Comparison of ENCODE assay signal across 24 cellular contexts in genomic region chr2:238407566-238407965, GRCh38.
"Had no signal": no experiment of that assay in that cellular context is flagged by ENCODE, and none has a peak within 500 bp of the region (broad histone marks: within the 10 kb centered on the region; RNA-seq: fewer than 3 reads in every experiment).

No MANE protein-coding gene starts in this region.

- DNase-seq: activated CD4-positive, alpha-beta memory T cell treated with anti-CD3 and anti-CD28 coated beads for 36 hours; activated CD4-positive, alpha-beta T cell treated with anti-CD3 and anti-CD28 coated beads, Interleukin-2, amount 10 ng/mL, durations not matched to agents 7 days and 5 days; activated CD4-positive, CD25-positive, alpha-beta regulatory T cell; activated CD8-positive, alpha-beta memory T cell treated with anti-CD3 and anti-CD28 coated beads for 24 hours; activated effector memory CD4-positive, alpha-beta T cell treated with anti-CD3 and anti-CD28 coated beads, Interleukin-2, amount 50 U/mL, for 16 hours; activated naive CD4-positive, alpha-beta T cell treated with anti-CD3 and anti-CD28 coated beads for 36 hours; activated T-cell treated with anti-CD3 and anti-CD28 coated beads, Interleukin-2, amount 50 U/mL, for 4 hours; amygdala; MG63; MV-4-11; NCI-H1092 treated with DMSO at 0.1 percent for 48 hours; NCI-H1417 treated with DMSO at 0.1 percent for 48 hours; NCI-H1694 treated with DMSO at 0.1 percent for 48 hours; NCI-H2029 treated with DMSO at 0.1 percent for 48 hours; NCI-H345; NCI-H524; T-cell; T-helper 2 cell; T1000 had no signal

- H3K9me3 ChIP-seq: MG63 had no signal

- H3K27ac ChIP-seq: cardiac muscle cell, KMS-11, SK-N-MC had no signal

- H3K27ac Mint-ChIP-seq: activated CD4-positive, alpha-beta memory T cell treated with anti-CD3 and anti-CD28 coated beads for 36 hours; activated CD4-positive, alpha-beta T cell treated with anti-CD3 and anti-CD28 coated beads, Interleukin-2, amount 10 ng/mL, durations not matched to agents 7 days and 5 days; activated naive CD4-positive, alpha-beta T cell treated with anti-CD3 and anti-CD28 coated beads for 36 hours; activated naive CD8-positive, alpha-beta T cell; brain; T-cell had no signal

- H3K4me3 Mint-ChIP-seq: activated CD4-positive, alpha-beta memory T cell treated with anti-CD3 and anti-CD28 coated beads for 36 hours; activated CD4-positive, alpha-beta T cell treated with anti-CD3 and anti-CD28 coated beads, Interleukin-2, amount 10 ng/mL, durations not matched to agents 7 days and 5 days; activated naive CD4-positive, alpha-beta T cell treated with anti-CD3 and anti-CD28 coated beads for 36 hours; activated naive CD8-positive, alpha-beta T cell; activated T-cell treated with anti-CD3 and anti-CD28 coated beads, Interleukin-2, amount 50 U/mL, for 4 hours; brain; T-cell had no signal

- H3K9me3 Mint-ChIP-seq: activated CD4-positive, alpha-beta memory T cell treated with anti-CD3 and anti-CD28 coated beads for 36 hours; activated CD4-positive, alpha-beta T cell treated with anti-CD3 and anti-CD28 coated beads, Interleukin-2, amount 10 ng/mL, durations not matched to agents 7 days and 5 days; activated naive CD4-positive, alpha-beta T cell treated with anti-CD3 and anti-CD28 coated beads for 36 hours; activated T-cell treated with anti-CD3 and anti-CD28 coated beads, Interleukin-2, amount 50 U/mL, for 4 hours; brain; T-cell had no signal

- H3K4me3 ChIP-seq: cardiac muscle cell, MG63, SK-N-MC had no signal

- H3K36me3 Mint-ChIP-seq: activated CD4-positive, alpha-beta memory T cell treated with anti-CD3 and anti-CD28 coated beads for 36 hours had no signal

- H3K27me3 ChIP-seq: cardiac muscle cell, MG63 had no signal

- H3K27me3 Mint-ChIP-seq: activated CD4-positive, alpha-beta memory T cell treated with anti-CD3 and anti-CD28 coated beads for 36 hours; activated CD4-positive, alpha-beta T cell treated with anti-CD3 and anti-CD28 coated beads, Interleukin-2, amount 10 ng/mL, durations not matched to agents 7 days and 5 days; activated naive CD8-positive, alpha-beta T cell; brain; T-cell had no signal

- H3K36me3 ChIP-seq: cardiac muscle cell, MG63 had no signal
